10 cellular contexts compared by ENCODE assay signal in the genomic region with DNA sequence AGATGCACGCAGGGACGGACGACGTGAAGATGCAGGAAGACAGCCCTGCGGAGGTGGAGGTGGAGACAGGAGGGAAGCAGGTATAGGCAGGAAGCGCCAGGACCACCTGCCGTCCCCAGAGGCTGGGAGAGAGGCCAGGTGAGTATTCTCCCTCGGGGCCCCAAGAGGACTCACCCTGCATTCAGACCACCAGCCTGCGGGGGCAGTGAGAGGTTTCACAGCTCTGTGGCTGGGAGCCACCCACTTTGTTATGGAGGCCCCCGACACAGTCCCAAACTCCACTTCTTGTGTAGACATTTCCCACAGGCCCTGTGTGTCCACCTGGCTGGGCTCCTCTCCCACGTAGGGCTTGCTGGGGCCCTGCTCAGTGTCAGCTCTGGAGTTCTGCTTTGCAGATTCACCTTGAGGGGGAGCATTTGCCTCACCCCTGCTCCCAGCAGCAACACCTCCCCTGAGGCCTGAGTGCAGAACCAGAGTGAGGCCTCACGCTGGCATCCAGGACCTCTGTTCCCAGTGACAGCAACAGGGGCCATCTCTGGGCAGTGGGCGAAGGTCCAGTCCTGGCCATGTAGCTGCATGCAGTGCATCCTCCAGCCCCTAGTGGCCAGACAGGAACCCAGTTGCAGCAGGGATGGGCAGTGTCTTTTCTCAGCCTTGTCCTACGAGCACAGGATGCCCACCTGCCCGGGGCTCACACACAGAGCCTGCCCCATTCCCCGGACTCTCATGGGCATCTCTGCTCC.
DNase-seq lines count a peak whose midpoint lies in the region; ATAC-seq, FAIRE-seq and TF ChIP-seq lines count a peak whose summit lies in the region.
"Had no signal": no experiment of that assay in that cellular context is flagged by ENCODE, and none has a peak within 500 bp of the region (broad histone marks: within the 10 kb centered on the region; RNA-seq: fewer than 3 reads in every experiment).

No MANE protein-coding gene starts in this region.

- H3K56ac ChIP-seq in IMR-90 (ENCODE audit: extremely low read depth, insufficient read depth, low read length) (no peak overlapping the region), mesendoderm (ENCODE audit: low read length) (no peak overlapping the region)

- H2AK9ac ChIP-seq in IMR-90 (replicated peaks; ENCODE audit: low read depth, low read length, poor library complexity): no peak overlapping the region

- H3K14ac ChIP-seq in IMR-90 (replicated peaks; ENCODE audit: low read depth, low read length): no peak overlapping the region

- peaks cover 0 to 3% (median 0%) of the 10 kb centered on the region in 11 experiments; a peak in 1 of 22 replicates for H3K36me3 ChIP-seq in BLaER1 treated with 17β-estradiol and CSF1 and Interleukin-3, amounts not matched to agents 10 nM and 100 nM
- H3K36me3 ChIP-seq in IMR-90 (ENCODE audit: control insufficient read depth, insufficient read depth, low read length) (no peaks in the 10 kb centered on the region), K562 (ENCODE audit: control insufficient read depth, insufficient read depth, low read length) (no peaks in the 10 kb centered on the region), mesendoderm (ENCODE audit: control insufficient read depth, insufficient read depth, low read length) (no peaks in the 10 kb centered on the region), ovary (no peaks in the 10 kb centered on the region), HAP-1 (replicated peaks) (no peaks in the 10 kb centered on the region)
- H3K36me3 ChIP-seq: SJCRH30 had no signal

- WGBS in IMR-90 (ENCODE audit: extremely low coverage in 2 of 2, insufficient read length in 1 of 2), 2 experiments: 63% methylated on average over 4 of the region's 16 CpGs; no CpG with 5 or more reads in 1 of the 2 experiments
- WGBS in K562 (ENCODE audit: insufficient coverage, low coverage, missing lambda C conversion rate): 17% methylated on average over 16 of the region's 16 CpGs
- no CpG with 5 or more reads among the region's 16 CpGs for WGBS in mesendoderm (ENCODE audit: extremely low coverage, insufficient coverage, low lambda C conversion rate)
- WGBS in ovary, 3 donors: 74 to 80% (median 74%) methylated on average over 15 to 16 of the region's 16 CpGs

- DNase-seq in IMR-90 (peak; percentile 6), K562 (ENCODE audit: extremely low read depth in 1 of 4, low spot score in 3 of 4) (peak; percentile 20 to 52 (median 46)), mesendoderm (peak; percentile 30), NCI-H1436 (lab: John Stamatoyannopoulos, UW) (no peak), ovary (no peak), HAP-1 (ENCODE audit: low spot score in 2 of 2) (no peak)

- no peak for TF ChIP-seq EP300 in K562 (IDR thresholded peaks at IDR 0.05; ENCODE audit: low read length)
- no peak for TF ChIP-seq EP300 in ovary (IDR thresholded peaks at IDR 0.05)

- no TSS peak for BruUV-seq in IMR-90 (replicated peaks; lab: Mats Ljungman, UMichigan)
- BruUV-seq in K562 (replicated peaks; lab: Mats Ljungman, UMichigan): no TSS peak

- H2BK15ac ChIP-seq in IMR-90 (ENCODE audit: low read depth, low read length) (no peak overlapping the region), mesendoderm (replicated peaks; ENCODE audit: low read depth) (no peak overlapping the region)

- H3K4me1 ChIP-seq in BLaER1 treated with 17β-estradiol and CSF1 and Interleukin-3, amounts not matched to agents 10 nM and 100 nM: peaks cover 82 to 100% (median 99%) of the 10 kb centered on the region in 10 experiments
- no peaks in the 10 kb centered on the region; the same call in 1 of the 2 replicates for H3K4me1 ChIP-seq in IMR-90 (ENCODE audit: control insufficient read depth, insufficient read depth, low read length)
- peaks cover 0 to 20% of the 10 kb centered on the region in 2 experiments; a peak in 3 of 5 replicates for H3K4me1 ChIP-seq in K562 (replicated peaks in 1 of 2; ENCODE audit: control insufficient read depth in 2 of 2, insufficient read depth in 2 of 2, low read length in 2 of 2)
- no peaks in the 10 kb centered on the region for H3K4me1 ChIP-seq in mesendoderm (ENCODE audit: control insufficient read depth, low read depth, low read length)
- no peaks in the 10 kb centered on the region for H3K4me1 ChIP-seq in ovary (ENCODE audit: insufficient read depth)
- no peaks in the 10 kb centered on the region for H3K4me1 ChIP-seq in HAP-1

- no peak overlapping the region for H2BK5ac ChIP-seq in IMR-90 (ENCODE audit: low read depth, low read length, poor library complexity, severe bottlenecking)
- H2BK5ac ChIP-seq in mesendoderm (ENCODE audit: low read length): no peak overlapping the region

- in situ Hi-C loops in IMR-90 (cut with MboI; ENCODE audit: low sequenced_read_pairs) (no loop called here), K562 (cut with MboI) (no loop called here), HAP-1 (cut with MboI; ENCODE audit: low sequenced_read_pairs) (no loop called here)

- H3K9ac ChIP-seq in BLaER1 treated with 17β-estradiol and CSF1 and Interleukin-3, amounts not matched to agents 10 nM and 100 nM: peak overlapping the region in 7 of 11 experiments; percentile 27 to 74 (median 66); a peak in 11 of 22 replicates
- H3K9ac ChIP-seq in IMR-90 (ENCODE audit: low read depth, low read length) (no peak overlapping the region), K562 (ENCODE audit: insufficient read depth in 1 of 2, low read depth in 2 of 2, low read length in 2 of 2) (no peak overlapping the region; a peak in 1 of 4 replicates), mesendoderm (ENCODE audit: low read length) (no peak overlapping the region)
- H3K9ac ChIP-seq: KMS-11 had no signal

- TF ChIP-seq POLR2A in IMR-90 (IDR thresholded peaks at IDR 0.05; ENCODE audit: low read depth, low read length) (no peak), K562 (conservative IDR thresholded peaks at IDR 0.05) (no peak), ovary (IDR thresholded peaks at IDR 0.05) (no peak)

- H4K20me1 ChIP-seq in BLaER1 treated with 17β-estradiol and CSF1 and Interleukin-3, amounts not matched to agents 10 nM and 100 nM: no peaks in the 10 kb centered on the region
- H4K20me1 ChIP-seq in IMR-90 (ENCODE audit: insufficient read depth, low read length): no peaks in the 10 kb centered on the region
- peaks cover 27% of the 10 kb centered on the region for H4K20me1 ChIP-seq in K562 (replicated peaks; ENCODE audit: control insufficient read depth, insufficient read depth, low read length)

- H3K27me3 ChIP-seq in BLaER1 treated with 17β-estradiol and CSF1 and Interleukin-3, amounts not matched to agents 10 nM and 100 nM: peaks cover 0 to 13% (median 0%) of the 10 kb centered on the region in 11 experiments; a peak in 2 of 22 replicates
- H3K27me3 ChIP-seq in IMR-90 (ENCODE audit: control insufficient read depth, insufficient read depth, low read length) (peaks cover 8% of the 10 kb centered on the region), K562 (ENCODE audit: control insufficient read depth in 2 of 2, insufficient read depth in 2 of 2, low read length in 2 of 2) (peaks cover 51 to 83% of the 10 kb centered on the region in 2 experiments), mesendoderm (ENCODE audit: insufficient read depth, low read length, poor library complexity) (no peaks in the 10 kb centered on the region), ovary (no peaks in the 10 kb centered on the region), HAP-1 (ENCODE audit: low read depth) (no peaks in the 10 kb centered on the region)

- H3K4ac ChIP-seq in IMR-90 (ENCODE audit: low read depth, low read length): no peak overlapping the region
- no peak overlapping the region for H3K4ac ChIP-seq in mesendoderm (ENCODE audit: low read depth, low read length)

- H3K18ac ChIP-seq in IMR-90 (ENCODE audit: low read depth, low read length) (no peak overlapping the region), mesendoderm (ENCODE audit: low read length) (no peak overlapping the region)

- H3K9me1 ChIP-seq in IMR-90 (ENCODE audit: insufficient read depth, low read length) (no peaks in the 10 kb centered on the region), K562 (ENCODE audit: control insufficient read depth, insufficient read depth, low read length) (no peaks in the 10 kb centered on the region)

- no peak overlapping the region for H4K91ac ChIP-seq in IMR-90 (ENCODE audit: insufficient read depth, low read depth, low read length)

- H4K8ac ChIP-seq in IMR-90 (ENCODE audit: low read depth in 2 of 2, low read length in 2 of 2) (no peak overlapping the region), mesendoderm (ENCODE audit: low read depth, low read length) (no peak overlapping the region)

- TF ChIP-seq CTCF in IMR-90 (conservative IDR thresholded peaks at IDR 0.05; ENCODE audit: low read depth, low read length) (peak; percentile 14; the same call in 1 of the 2 replicates), K562 (IDR thresholded peaks at IDR 0.05 in 2 of 3, conservative IDR thresholded peaks at IDR 0.05 in 1 of 3; ENCODE audit: insufficient read depth in 2 of 3, low read depth in 1 of 3, low read length in 3 of 3) (peak; percentile 47 to 65 (median 59)), ovary (IDR thresholded peaks at IDR 0.05) (no peak)

- no peaks in the 10 kb centered on the region for H3K79me1 ChIP-seq in IMR-90 (ENCODE audit: low read depth in 1 of 2, low read length in 2 of 2)
- H3K79me1 ChIP-seq in mesendoderm (ENCODE audit: low read length): no peaks in the 10 kb centered on the region

- no peak overlapping the region for H2BK20ac ChIP-seq in IMR-90 (ENCODE audit: low read depth, low read length)

- TF ChIP-seq RAD21 in IMR-90 (IDR thresholded peaks at IDR 0.05; ENCODE audit: low read length) (no peak), K562 (CRISPR knock-in tag; conservative IDR thresholded peaks at IDR 0.05 in 1 of 2, IDR thresholded peaks at IDR 0.05 in 1 of 2) (0 out of 4 replicates have a peak, but pooled peaks of 1 of the 2 experiments have one; percentile 13)

- H2BK120ac ChIP-seq in IMR-90 (ENCODE audit: low read depth, low read length) (no peak overlapping the region), mesendoderm (ENCODE audit: low read depth, low read length) (no peak overlapping the region)

- H3K9me3 ChIP-seq in BLaER1 treated with 17β-estradiol and CSF1 and Interleukin-3, amounts not matched to agents 10 nM and 100 nM (replicated peaks in 1 of 11): peaks cover 13 to 22% (median 19%) of the 10 kb centered on the region in 11 experiments
- H3K9me3 ChIP-seq in IMR-90 (ENCODE audit: control insufficient read depth, insufficient read depth, low read length) (no peaks in the 10 kb centered on the region), K562 (replicated peaks; ENCODE audit: control insufficient read depth, insufficient read depth, low read depth, low read length) (no peaks in the 10 kb centered on the region), ovary (no peaks in the 10 kb centered on the region), HAP-1 (no peaks in the 10 kb centered on the region)
- H3K9me3 ChIP-seq: SJCRH30 had no signal

- H3K79me2 ChIP-seq in K562 (ENCODE audit: control insufficient read depth, insufficient read depth, low read length) (no peaks in the 10 kb centered on the region), mesendoderm (ENCODE audit: control insufficient read depth, insufficient read depth, low read length) (no peaks in the 10 kb centered on the region)

- peak overlapping the region in 9 of 11 experiments; percentile 33 to 88 (median 65); a peak in 15 of 22 replicates for H3K27ac ChIP-seq in BLaER1 treated with 17β-estradiol and CSF1 and Interleukin-3, amounts not matched to agents 10 nM and 100 nM
- H3K27ac ChIP-seq in IMR-90 (ENCODE audit: insufficient read depth, low read length) (no peak overlapping the region), K562 (ENCODE audit: extremely low read depth, low read depth, low read length) (no peak overlapping the region), mesendoderm (ENCODE audit: low read depth, low read length) (no peak overlapping the region), ovary (no peak overlapping the region)
- H3K27ac ChIP-seq: KMS-11, SJCRH30 had no signal

- H3K4me3 ChIP-seq in BLaER1 treated with 17β-estradiol and CSF1 and Interleukin-3, amounts not matched to agents 10 nM and 100 nM: peak overlapping the region in 2 of 10 experiments; percentile 2; a peak in 1 of 20 replicates
- H3K4me3 ChIP-seq in IMR-90 (ENCODE audit: insufficient read depth, low read depth, low read length) (no peak overlapping the region), K562 (no peak overlapping the region), mesendoderm (ENCODE audit: low read length) (no peak overlapping the region), ovary (no peak overlapping the region), HAP-1 (no peak overlapping the region)
- H3K4me3 ChIP-seq: SJCRH30 had no signal

- H4K5ac ChIP-seq in IMR-90 (ENCODE audit: low read depth, low read length) (no peak overlapping the region), mesendoderm (ENCODE audit: low read length) (no peak overlapping the region)

- H2AK5ac ChIP-seq in IMR-90 (ENCODE audit: low read depth, low read length) (no peak overlapping the region), mesendoderm (ENCODE audit: low read length) (no peak overlapping the region)

- CTCF ChIA-PET in IMR-90 (lab: Yijun Ruan, JAX): no interaction called here
- CTCF ChIA-PET in K562 (lab: Yijun Ruan, JAX; ENCODE audit: low intra/inter-chr PET ratio): no interaction called here

- peak overlapping the region; percentile 58 for H2AFZ ChIP-seq in IMR-90 (replicated peaks; ENCODE audit: low read length, poor library complexity)
- H2AFZ ChIP-seq in K562 (ENCODE audit: low read depth, low read length): no peak overlapping the region

- H3K4me2 ChIP-seq in BLaER1 treated with 17β-estradiol and CSF1 and Interleukin-3, amounts not matched to agents 10 nM and 100 nM: peak overlapping the region; percentile 64 to 97 (median 95)
- H3K4me2 ChIP-seq in IMR-90 (ENCODE audit: low read depth, low read length) (no peak overlapping the region), K562 (ENCODE audit: insufficient read depth, low read length) (no peak overlapping the region), mesendoderm (ENCODE audit: low read length) (no peak overlapping the region)
- H3K4me2 ChIP-seq: KMS-11 had no signal

- H3K23ac ChIP-seq in IMR-90 (ENCODE audit: low read depth, low read length) (no peak overlapping the region), mesendoderm (ENCODE audit: low read length) (no peak overlapping the region)

- peak; percentile 40 for FAIRE-seq in K562 (lab: Jason Lieb, UNC)

- dilution Hi-C loops in IMR-90 (cut with HindIII; ENCODE audit: low sequenced_read_pairs, unreplicated experiment): no loop called here

- POLR2A ChIA-PET in IMR-90 (lab: Charles Lee; ENCODE audit: unreplicated experiment): no interaction called here
- POLR2A ChIA-PET in K562 (lab: Yijun Ruan, JAX): interaction anchor here (0.9 to 1.7 kb wide), 2 partner anchors 8 to 31 kb away, joined by 3 to 5 read pairs; no protein-coding TSS in a partner anchor

- intact Hi-C loops in IMR-90 (cut with micrococcal nuclease): no loop called here
- intact Hi-C loops in K562 (cut with micrococcal nuclease): loop anchor here (10.0 kb wide), 1 partner anchor 98 kb away; no protein-coding TSS in a partner anchor
- intact Hi-C loops in ovary (cut with DNase I): no loop called here

- ATAC-seq in IMR-90 (ENCODE audit: low read depth): 0 out of 2 replicates have a peak, but pooled peaks have one; percentile 40
- peak; percentile 87 for ATAC-seq in K562
- no peak for ATAC-seq in GM19324 (IDR thresholded peaks at IDR 0.05; ENCODE audit: low FRiP score, unreplicated experiment)

Comparison
In these comparisons a context has a peak if more than half of its experiments do, and no peak if none do; other contexts are left out.
1. H3K27ac ChIP-seq: peak in BLaER1 treated with 17β-estradiol and CSF1 and Interleukin-3, amounts not matched to agents 10 nM and 100 nM (9 of 11); none in IMR-90 (single experiment), K562 (single experiment), mesendoderm (single experiment) and ovary (0 of 2).
2. H3K4me2 ChIP-seq: peak in BLaER1 treated with 17β-estradiol and CSF1 and Interleukin-3, amounts not matched to agents 10 nM and 100 nM (11 of 11); none in IMR-90 (single experiment), K562 (single experiment) and mesendoderm (single experiment).
3. H3K9ac ChIP-seq: peak in BLaER1 treated with 17β-estradiol and CSF1 and Interleukin-3, amounts not matched to agents 10 nM and 100 nM (7 of 11); none in IMR-90 (single experiment), K562 (0 of 2) and mesendoderm (single experiment).
4. DNase-seq: peak in IMR-90 (single experiment), K562 (4 of 4) and mesendoderm (single experiment); none in NCI-H1436 (single experiment), ovary (0 of 5) and HAP-1 (0 of 2).
5. CTCF ChIP-seq: peak in IMR-90 (single experiment) and K562 (3 of 3); none in ovary (0 of 3).